ENCODE assay signal across 22 cellular contexts in genomic region chr5:15495026-15495425, GRCh38. TPM values are rescaled to one million over a fixed set of nuclear protein-coding genes. Genes with fewer than 3 reads are reported as not detected.
"Had no signal": no experiment of that assay in that cellular context is flagged by ENCODE, and none has a peak within 500 bp of the region (broad histone marks: within the 10 kb centered on the region; RNA-seq: fewer than 3 reads in every experiment).

No MANE protein-coding gene starts in this region.

- ATAC-seq: gastrocnemius medialis; left lung; mucosa of descending colon; naive thymus-derived CD4-positive, alpha-beta T cell had no signal

- H3K27me3 ChIP-seq: brain microvascular endothelial cell, gastrocnemius medialis, right atrium auricular region, tibial nerve, uterus had no signal

- H3K27ac ChIP-seq: brain microvascular endothelial cell, esophagus squamous epithelium, gastrocnemius medialis, left lung, right atrium auricular region, skin epidermis, tibial nerve, uterus had no signal

- H3K9me3 Mint-ChIP-seq: activated naive CD8-positive, alpha-beta T cell treated with anti-CD3 and anti-CD28 coated beads, Interleukin-2, amount 10 ng/mL, durations not matched to agents 7 days and 5 days; activated T-helper 1 cell treated with anti-CD3 and anti-CD28 coated beads, Interleukin-12 subunit alpha, Interleukin-12 subunit beta, Interleukin-2, Interleukin-4 antibody, amounts not matched to agents 30 ng/mL and 10 ng/mL and 1 ng/mL, durations not matched to agents 14 hours and 24 hours and 36 hours had no signal

- H3K4me3 ChIP-seq: esophagus squamous epithelium, gastrocnemius medialis, left lung, mucosa of descending colon, right atrium auricular region, skin epidermis, tibial nerve, uterus had no signal

- H3K4me1 ChIP-seq: left lung, uterus had no signal

- H3K36me3 ChIP-seq: brain microvascular endothelial cell, esophagus squamous epithelium, gastrocnemius medialis, left lung, right atrium auricular region, tibial nerve, uterus had no signal

- H3K27ac Mint-ChIP-seq: activated naive CD8-positive, alpha-beta T cell treated with anti-CD3 and anti-CD28 coated beads, Interleukin-2, amount 10 ng/mL, durations not matched to agents 7 days and 5 days; activated T-helper 1 cell treated with anti-CD3 and anti-CD28 coated beads, Interleukin-12 subunit alpha, Interleukin-12 subunit beta, Interleukin-2, Interleukin-4 antibody, amounts not matched to agents 30 ng/mL and 10 ng/mL and 1 ng/mL, durations not matched to agents 14 hours and 24 hours and 36 hours; naive thymus-derived CD4-positive, alpha-beta T cell had no signal

- H3K4me3 Mint-ChIP-seq: activated naive CD8-positive, alpha-beta T cell treated with anti-CD3 and anti-CD28 coated beads, Interleukin-2, amount 10 ng/mL, durations not matched to agents 7 days and 5 days; activated T-helper 1 cell treated with anti-CD3 and anti-CD28 coated beads, Interleukin-12 subunit alpha, Interleukin-12 subunit beta, Interleukin-2, Interleukin-4 antibody, amounts not matched to agents 30 ng/mL and 10 ng/mL and 1 ng/mL, durations not matched to agents 14 hours and 24 hours and 36 hours; central memory CD8-positive, alpha-beta T cell; naive thymus-derived CD4-positive, alpha-beta T cell had no signal

- H3K36me3 Mint-ChIP-seq: activated naive CD8-positive, alpha-beta T cell treated with anti-CD3 and anti-CD28 coated beads, Interleukin-2, amount 10 ng/mL, durations not matched to agents 7 days and 5 days had no signal

- DNase-seq: activated CD4-positive, alpha-beta T cell treated with anti-CD3 and anti-CD28 coated beads, Interleukin-2, amount 50 U/mL, for 1 hour; activated CD8-positive, alpha-beta memory T cell treated with anti-CD3 and anti-CD28 coated beads for 24 hours; activated naive CD4-positive, alpha-beta T cell; activated naive CD8-positive, alpha-beta T cell treated with anti-CD3 and anti-CD28 coated beads, Interleukin-2, amount 10 ng/mL, durations not matched to agents 7 days and 5 days; brain microvascular endothelial cell; cortex of kidney; effector CD4-positive, alpha-beta T cell; esophagus squamous epithelium; left lung; mucosa of descending colon; naive thymus-derived CD4-positive, alpha-beta T cell; stimulated activated CD4-positive, alpha-beta T cell treated with anti-CD3 and anti-CD28 coated beads, Interleukin-4, amount 100 ng/mL, for 4 hours; stimulated activated CD8-positive, alpha-beta memory T cell treated with anti-CD3 and anti-CD28 coated beads, Interleukin-4, amount 100 ng/mL, for 48 hours; stimulated activated naive CD4-positive, alpha-beta T cell treated with Interleukin-2 at 50 U/mL for 16 hours; substantia nigra; uterus had no signal

- H3K9me3 ChIP-seq: esophagus squamous epithelium, gastrocnemius medialis, left lung, mucosa of descending colon, right atrium auricular region, tibial nerve, uterus had no signal

- H3K4me1 Mint-ChIP-seq: activated naive CD8-positive, alpha-beta T cell treated with anti-CD3 and anti-CD28 coated beads, Interleukin-2, amount 10 ng/mL, durations not matched to agents 7 days and 5 days; central memory CD8-positive, alpha-beta T cell; naive thymus-derived CD4-positive, alpha-beta T cell had no signal

RNA-seq across cellular contexts. Expression of gene FBXL7, which starts 5.0 kb away (rescaled TPM):
- total RNA-seq: activated naive CD8-positive, alpha-beta T cell treated with anti-CD3 and anti-CD28 coated beads, Interleukin-2, amount 10 ng/mL, durations not matched to agents 7 days and 5 days; activated T-helper 1 cell treated with anti-CD3 and anti-CD28 coated beads, Interleukin-12 subunit alpha, Interleukin-12 subunit beta, Interleukin-2, Interleukin-4 antibody, amounts not matched to agents 30 ng/mL and 10 ng/mL and 1 ng/mL, durations not matched to agents 14 hours and 24 hours and 36 hours; naive thymus-derived CD4-positive, alpha-beta T cell had no signal
- polyA plus RNA-seq: naive thymus-derived CD4-positive, alpha-beta T cell had no signal
